ENCODE assay signal across 8 cellular contexts in genomic region chr3:122514123-122515019, GRCh38. TPM values are rescaled to one million over a fixed set of nuclear protein-coding genes. Genes with fewer than 3 reads are reported as not detected.
DNase-seq lines count a peak whose midpoint lies in the region; ATAC-seq, FAIRE-seq and TF ChIP-seq lines count a peak whose summit lies in the region.

Gene KPNA1 (minus strand): TSS chr3:122514939. CDS start chr3:122496565, 18,374 bp downstream.

- BruUV-seq in mammary epithelial cell (replicated peaks; lab: Mats Ljungman, UMichigan), result no TSS peak

- in situ Hi-C loops in mammary epithelial cell (cut with MboI; ENCODE audit: low sequenced_read_pairs in 2 of 2), result no loop called here

- DNase-seq in AG04449 (ENCODE audit: low read depth, low spot score), result no peak
- DNase-seq in NCI-H2196 treated with DMSO at 0.1 percent for 48 hours (lab: John Stamatoyannopoulos, UW; ENCODE audit: unreplicated experiment), result peak; percentile 88
- DNase-seq in mammary epithelial cell, result peak; percentile 88
- DNase-seq in iPS-NIHi11 (ENCODE audit: low spot score), result peak; percentile 97
- DNase-seq in small intestine, result peak; percentile 87

- peak within 1 kb of the TSS; percentile 91 for H2AFZ ChIP-seq in mammary epithelial cell (ENCODE audit: low read depth, low read length)

- H3K9me3 ChIP-seq in mammary epithelial cell (replicated peaks; ENCODE audit: insufficient read depth, low read length) (no peaks in the 10 kb centered on the region), small intestine (ENCODE audit: control insufficient read depth, low read depth) (no peaks in the 10 kb centered on the region)

- peak; percentile 73 for ATAC-seq in GM18870 (IDR thresholded peaks at IDR 0.05; ENCODE audit: unreplicated experiment)
- ATAC-seq in HG03108 (IDR thresholded peaks at IDR 0.05; ENCODE audit: unreplicated experiment), result peak; percentile 89

- CTCF ChIA-PET in AG04449 (lab: Yijun Ruan, JAX), result interaction anchor here (0.7 to 0.9 kb wide), 5 partner anchors 18 to 166 kb away, joined by 3 to 4 read pairs (median 3); partner anchors contain the start of gene PARP14
- CTCF ChIA-PET in mammary epithelial cell (lab: Charles Lee; ENCODE audit: low non-redundant PET), result no interaction called here

- H3K27ac ChIP-seq in mammary epithelial cell (ENCODE audit: insufficient read depth, low read depth, low read length), result peak within 1 kb of the TSS; percentile 75
- peak within 1 kb of the TSS; percentile 90 to 97 for H3K27ac ChIP-seq in small intestine (ENCODE audit: low read depth in 1 of 2, low read length in 1 of 2)

- POLR2A ChIA-PET in AG04449 (lab: Yijun Ruan, JAX), result interaction anchor here (0.5 to 1.2 kb wide), 5 partner anchors 14 to 117 kb away, joined by 3 to 7 read pairs (median 3); partner anchors contain the start of gene WDR5B

- peaks cover 10% of the 10 kb centered on the region for H3K4me1 ChIP-seq in mammary epithelial cell (ENCODE audit: insufficient read depth, low read length)
- H3K4me1 ChIP-seq in small intestine (ENCODE audit: control insufficient read depth in 2 of 2, insufficient read depth in 1 of 2, low read depth in 1 of 2, low read length in 1 of 2), result peaks cover 1 to 5% of the 10 kb centered on the region in 2 donors

- H3K36me3 ChIP-seq in mammary epithelial cell (ENCODE audit: insufficient read depth, low read length), result no peaks in the 10 kb centered on the region
- no peaks in the 10 kb centered on the region for H3K36me3 ChIP-seq in small intestine (ENCODE audit: control insufficient read depth in 2 of 2, insufficient read depth in 2 of 2, low read length in 2 of 2)

- dilution Hi-C loops in mammary epithelial cell (cut with HindIII; ENCODE audit: low sequenced_read_pairs), result no loop called here

- H3K4me3 ChIP-seq in AG04449 (ENCODE audit: low read depth, low read length) (peak within 1 kb of the TSS; percentile 82), WI38 (ENCODE audit: low read depth, low read length) (peak within 1 kb of the TSS; percentile 77), mammary epithelial cell (replicated peaks in 1 of 3; ENCODE audit: insufficient read depth in 1 of 3, low read depth in 2 of 3, low read length in 3 of 3) (peak within 1 kb of the TSS; percentile 81 to 87 (median 82)), small intestine (ENCODE audit: low read depth in 1 of 2, low read length in 2 of 2) (peak within 1 kb of the TSS; percentile 81 to 89)

- peaks cover 7% of the 10 kb centered on the region for H4K20me1 ChIP-seq in mammary epithelial cell (ENCODE audit: insufficient read depth, low read length)

- H3K9ac ChIP-seq in mammary epithelial cell (ENCODE audit: insufficient read depth, low read length), result peak within 1 kb of the TSS; percentile 76

- peak within 1 kb of the TSS; percentile 75 for H3K4me2 ChIP-seq in mammary epithelial cell (ENCODE audit: insufficient read depth, low read depth, low read length)

- intact Hi-C loops in mammary epithelial cell (cut with micrococcal nuclease), result loop anchor here (1.0 to 2.0 kb wide), 4 partner anchors 14 to 165 kb away; no protein-coding TSS in a partner anchor

- no peak for TF ChIP-seq CTCF in AG04449 (IDR thresholded peaks at IDR 0.05; ENCODE audit: insufficient read depth, low read length, missing control alignments)
- no peak for TF ChIP-seq CTCF in WI38 (IDR thresholded peaks at IDR 0.05; ENCODE audit: low read depth, low read length)
- TF ChIP-seq CTCF in mammary epithelial cell (conservative IDR thresholded peaks at IDR 0.05 in 1 of 2, IDR thresholded peaks at IDR 0.05 in 1 of 2; ENCODE audit: extremely low read depth in 1 of 2, insufficient read depth in 1 of 2, low read depth in 1 of 2, low read length in 2 of 2), result no peak

- no peak for FAIRE-seq in small intestine (lab: Jason Lieb, UNC)

- H3K27me3 ChIP-seq in mammary epithelial cell (ENCODE audit: insufficient read depth, low read length) (no peaks in the 10 kb centered on the region), small intestine (ENCODE audit: control insufficient read depth in 2 of 2, insufficient read depth in 2 of 2, low read length in 2 of 2) (no peaks in the 10 kb centered on the region)

- peaks cover 51% of the 10 kb centered on the region for H3K79me2 ChIP-seq in mammary epithelial cell (ENCODE audit: insufficient read depth, low read length)

- 1% methylated on average over 21 of the region's 109 CpGs for WGBS in mammary epithelial cell (ENCODE audit: low coverage, missing lambda C conversion rate)
- WGBS in small intestine, 3 donors, result 0 to 1% (median 0%) methylated on average over 72 to 109 of the region's 109 CpGs

RNA-seq across cellular contexts. Expression of gene KPNA1, which starts in this region (rescaled TPM):
- 10 to 100 TPM; 70.0 to 95.3 TPM for total RNA-seq in mammary epithelial cell
- 44.1 TPM for polyA plus RNA-seq in mammary epithelial cell
- polyA minus RNA-seq in mammary epithelial cell, result 67.4 TPM
- polyA plus RNA-seq in small intestine, result 10 to 100 TPM; 10.5 to 13.0 (median 10.8) TPM
